15 cellular contexts compared by ENCODE assay signal in genomic region chr2:138267902-138268254, GRCh38.
DNase-seq lines count a peak whose midpoint lies in the region; ATAC-seq, FAIRE-seq and TF ChIP-seq lines count a peak whose summit lies in the region.
"Had no signal": no experiment of that assay in that cellular context is flagged by ENCODE, and none has a peak within 500 bp of the region (broad histone marks: within the 10 kb centered on the region; RNA-seq: fewer than 3 reads in every experiment).

No MANE protein-coding gene starts in this region.

- H3K27me3 Mint-ChIP-seq in astrocyte (ENCODE audit: low read depth, unreplicated experiment), result no peaks in the 10 kb centered on the region
- H3K27me3 Mint-ChIP-seq: activated CD8-positive, alpha-beta T cell treated with anti-CD3 and anti-CD28 coated beads for 36 hours had no signal

- H4K20me1 ChIP-seq in astrocyte (ENCODE audit: insufficient read depth, low read length), result no peaks in the 10 kb centered on the region

- H3K9me3 Mint-ChIP-seq in astrocyte (ENCODE audit: unreplicated experiment), result peaks cover 4% of the 10 kb centered on the region

- H3K9ac ChIP-seq in astrocyte (ENCODE audit: low read length), result no peak overlapping the region
- H3K9ac ChIP-seq: parathyroid adenoma had no signal

- FAIRE-seq in astrocyte (lab: Jason Lieb, UNC) (no peak), HTR-8/SVneo (lab: Jason Lieb, UNC) (no peak)
- FAIRE-seq: kidney had no signal

- no peak for TF ChIP-seq CTCF in astrocyte (IDR thresholded peaks at IDR 0.05; ENCODE audit: insufficient read depth, low read depth, low read length)

- H3K36me3 Mint-ChIP-seq in astrocyte (ENCODE audit: low read depth, unreplicated experiment), result no peaks in the 10 kb centered on the region

- no peaks in the 10 kb centered on the region for H3K36me3 ChIP-seq in astrocyte (ENCODE audit: insufficient read depth, low read length)
- H3K36me3 ChIP-seq: esophagus muscularis mucosa, SJCRH30 had no signal

- H3K4me2 ChIP-seq in astrocyte (ENCODE audit: low read length), result peak overlapping the region; percentile 62

- peak overlapping the region; percentile 30 for H3K27ac Mint-ChIP-seq in astrocyte (ENCODE audit: unreplicated experiment)
- H3K27ac Mint-ChIP-seq: activated CD8-positive, alpha-beta T cell treated with anti-CD3 and anti-CD28 coated beads for 36 hours had no signal

- H2AFZ ChIP-seq in astrocyte (ENCODE audit: low read depth, low read length), result no peak overlapping the region
- H2AFZ ChIP-seq: parathyroid adenoma had no signal

- H3K4me3 ChIP-seq in astrocyte (ENCODE audit: insufficient read depth, low read depth, low read length), result no peak overlapping the region
- H3K4me3 ChIP-seq: esophagus muscularis mucosa, SJCRH30 had no signal

- peaks cover 21% of the 10 kb centered on the region for H3K4me1 Mint-ChIP-seq in astrocyte (ENCODE audit: low read depth, unreplicated experiment)

- H3K27me3 ChIP-seq in astrocyte (ENCODE audit: insufficient read depth, low read length), result no peaks in the 10 kb centered on the region
- H3K27me3 ChIP-seq: esophagus muscularis mucosa, SJCRH30 had no signal

- H3K4me1 ChIP-seq in astrocyte (ENCODE audit: insufficient read depth, low read length), result peaks cover 14% of the 10 kb centered on the region
- H3K4me1 ChIP-seq: parathyroid adenoma, SJCRH30 had no signal

- H3K9me3 ChIP-seq in astrocyte (ENCODE audit: insufficient read depth, low read depth, low read length), result no peaks in the 10 kb centered on the region
- H3K9me3 ChIP-seq: SJCRH30 had no signal

- ATAC-seq in GM21390 (IDR thresholded peaks at IDR 0.05; ENCODE audit: unreplicated experiment), result peak; percentile 19
- ATAC-seq in HG03103 (IDR thresholded peaks at IDR 0.05; ENCODE audit: low read depth, unreplicated experiment), result peak; percentile 27
- ATAC-seq: activated CD8-positive, alpha-beta T cell treated with anti-CD3 and anti-CD28 coated beads for 36 hours had no signal

- H3K4me3 Mint-ChIP-seq in astrocyte (ENCODE audit: unreplicated experiment), result no peak overlapping the region
- H3K4me3 Mint-ChIP-seq: activated CD8-positive, alpha-beta T cell treated with anti-CD3 and anti-CD28 coated beads for 36 hours had no signal

- peak; percentile 21 for DNase-seq in EH (ENCODE audit: low read depth)
- no peak for DNase-seq in astrocyte (ENCODE audit: low read depth)
- DNase-seq in HuH-7 (ENCODE audit: low spot score), result no peak
- DNase-seq in T-helper 1 cell, result no peak
- DNase-seq in HTR-8/SVneo (ENCODE audit: insufficient read length, low spot score), result no peak
- DNase-seq in NCI-H1417 (lab: John Stamatoyannopoulos, UW), result no peak
- DNase-seq: activated CD8-positive, alpha-beta T cell treated with anti-CD3 and anti-CD28 coated beads for 36 hours; aorta; kidney; NCI-H2171 treated with DMSO at 0.1 percent for 48 hours; SJCRH30 had no signal

- no peaks in the 10 kb centered on the region for H3K79me2 ChIP-seq in astrocyte (ENCODE audit: insufficient read depth, low read length)
- H3K79me2 ChIP-seq: parathyroid adenoma had no signal

- peak overlapping the region; percentile 1 for H3K27ac ChIP-seq in astrocyte (ENCODE audit: low read depth, low read length)
- H3K27ac ChIP-seq: esophagus muscularis mucosa, parathyroid adenoma, SJCRH30 had no signal
